13 cellular contexts compared by ENCODE assay signal in genomic region chr2:43001787-43002468, GRCh38.
DNase-seq lines count a peak whose midpoint lies in the region; FAIRE-seq and TF ChIP-seq lines count a peak whose summit lies in the region.
"Had no signal": no experiment of that assay in that cellular context is flagged by ENCODE, and none has a peak within 500 bp of the region (broad histone marks: within the 10 kb centered on the region; RNA-seq: fewer than 3 reads in every experiment).

No MANE protein-coding gene starts in this region.

- WGBS in spleen, 5 donors, result 81 to 95% (median 89%) methylated on average over 5 of the region's 5 CpGs

- no peak overlapping the region for H3K27ac Mint-ChIP-seq in activated T-cell treated with anti-CD3 and anti-CD28 coated beads, Interleukin-2, amount 50 U/mL, for 24 hours
- H3K27ac Mint-ChIP-seq: H9 had no signal

- H3K27ac ChIP-seq in angular gyrus (ENCODE audit: low read depth, low read length) (peak overlapping the region; percentile 97), spleen (no peak overlapping the region)
- H3K27ac ChIP-seq: SJCRH30 had no signal

- no peak for TF ChIP-seq POLR2A in spleen (IDR thresholded peaks at IDR 0.05)

- H3K4me1 Mint-ChIP-seq in activated T-cell treated with anti-CD3 and anti-CD28 coated beads, Interleukin-2, amount 50 U/mL, for 24 hours (ENCODE audit: low read depth), result no peaks in the 10 kb centered on the region

- no peaks in the 10 kb centered on the region for H3K36me3 Mint-ChIP-seq in activated T-cell treated with anti-CD3 and anti-CD28 coated beads, Interleukin-2, amount 50 U/mL, for 24 hours (ENCODE audit: low read depth)

- TF ChIP-seq CTCF in spleen (IDR thresholded peaks at IDR 0.05 in 8 of 11, conservative IDR thresholded peaks at IDR 0.05 in 3 of 11), result no peak

- H3K27me3 Mint-ChIP-seq in activated T-cell treated with anti-CD3 and anti-CD28 coated beads, Interleukin-2, amount 50 U/mL, for 24 hours, result no peaks in the 10 kb centered on the region

- DNase-seq in HTR-8/SVneo (ENCODE audit: insufficient read length, low spot score), result no peak
- DNase-seq in islet precursor cell, result peak; percentile 31
- peak; percentile 37 for DNase-seq in spleen
- DNase-seq in activated T-cell treated with anti-CD3 and anti-CD28 coated beads, Interleukin-2, amount 50 U/mL, for 24 hours, result no peak
- DNase-seq in DMS 273 (lab: John Stamatoyannopoulos, UW; ENCODE audit: unreplicated experiment), result no peak
- no peak for DNase-seq in SK-N-DZ (ENCODE audit: low spot score)
- DNase-seq: COR-L47, H9, NCI-H187 treated with DMSO at 0.1 percent for 48 hours, NCI-H69, OCI-M1, SJCRH30 had no signal

- no peaks in the 10 kb centered on the region for H3K9me3 ChIP-seq in spleen
- H3K9me3 ChIP-seq: SJCRH30 had no signal

- H3K4me3 Mint-ChIP-seq in activated T-cell treated with anti-CD3 and anti-CD28 coated beads, Interleukin-2, amount 50 U/mL, for 24 hours, result no peak overlapping the region
- H3K4me3 Mint-ChIP-seq: H9 had no signal

- peaks cover 0 to 7% (median 0%) of the 10 kb centered on the region in 7 donors for H3K27me3 ChIP-seq in spleen (replicated peaks in 1 of 7)

- peak; percentile 73 for FAIRE-seq in HTR-8/SVneo (lab: Jason Lieb, UNC)

- no peaks in the 10 kb centered on the region for H3K9me3 Mint-ChIP-seq in activated T-cell treated with anti-CD3 and anti-CD28 coated beads, Interleukin-2, amount 50 U/mL, for 24 hours
- H3K9me3 Mint-ChIP-seq: H9 had no signal

- H3K4me3 ChIP-seq in spleen, result no peak overlapping the region
- H3K4me3 ChIP-seq: SJCRH30 had no signal

- H3K36me3 ChIP-seq in spleen, result no peaks in the 10 kb centered on the region
- H3K36me3 ChIP-seq: SJCRH30 had no signal

- peaks cover 0 to 27% (median 2%) of the 10 kb centered on the region in 6 donors for H3K4me1 ChIP-seq in spleen

- intact Hi-C loops in spleen (cut with DNase I; ENCODE audit: low total_unique reads), result no loop called here

Comparison
In these comparisons a context has a peak if more than half of its experiments do, and no peak if none do; other contexts are left out.
1. DNase-seq: peak in islet precursor cell (single experiment) and spleen (single experiment); none in HTR-8/SVneo (single experiment), activated T-cell treated with anti-CD3 and anti-CD28 coated beads, Interleukin-2, amount 50 U/mL, for 24 hours (single experiment), DMS 273 (single experiment) and SK-N-DZ (single experiment).